ENCODE assay signal across 18 cellular contexts in the genomic region with DNA sequence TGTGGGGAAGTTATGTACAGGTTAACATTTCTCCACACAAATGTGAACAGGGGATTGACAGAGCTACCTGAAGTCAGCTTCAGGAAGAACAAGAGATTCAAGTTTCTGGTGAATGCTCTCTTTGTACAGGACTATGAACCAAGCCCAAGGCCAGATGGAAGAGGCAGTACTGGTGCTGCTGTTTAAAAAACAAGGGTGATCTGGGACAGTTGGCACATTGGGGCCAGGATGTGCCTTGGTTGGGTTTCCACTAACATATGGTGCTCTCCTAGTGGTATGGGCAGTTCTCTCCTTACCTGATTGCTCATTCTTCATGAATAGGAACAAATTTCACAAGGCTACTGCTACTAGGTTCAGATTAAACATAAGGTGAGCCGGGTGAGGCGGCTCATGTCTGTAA. TPM values are rescaled to one million over a fixed set of nuclear protein-coding genes. Genes with fewer than 3 reads are reported as not detected.
A peak's percentile ranks its signal among the peaks of the same experiment; 100 is the strongest.
DNase-seq lines count a peak whose midpoint lies in the region; ATAC-seq and TF ChIP-seq lines count a peak whose summit lies in the region.
"Had no signal": no experiment of that assay in that cellular context is flagged by ENCODE, and none has a peak within 500 bp of the region (broad histone marks: within the 10 kb centered on the region; RNA-seq: fewer than 3 reads in every experiment).

No MANE protein-coding gene starts in this region.

- peaks cover 17% of the 10 kb centered on the region for H3K36me3 Mint-ChIP-seq in HFFc6 (ENCODE audit: low read depth)

- no peak overlapping the region for H3K4me3 Mint-ChIP-seq in HFFc6

- ATAC-seq in left colon, result no peak
- ATAC-seq: K562, Panc1 had no signal

- peak; percentile 42 for DNase-seq in NCI-H1694 treated with DMSO at 0.1 percent for 48 hours (lab: John Stamatoyannopoulos, UW)
- no peak for DNase-seq in NCI-H1694 (lab: John Stamatoyannopoulos, UW)
- no peak for DNase-seq in HFFc6
- peak; percentile 71 for DNase-seq in cerebellum (ENCODE audit: low spot score)
- DNase-seq in osteoblast (ENCODE audit: insufficient read length, low spot score, missing footprints), result peak; percentile 25
- DNase-seq in left colon, result no peak
- no peak for DNase-seq in NCI-H2227 treated with DMSO at 0.1 percent for 48 hours (lab: John Stamatoyannopoulos, UW)
- no peak for DNase-seq in Kasumi-1 (lab: John Stamatoyannopoulos, UW)
- DNase-seq: NCI-H1048, NCI-H146, NCI-H2107, NCI-H446, NCI-H748 treated with DMSO at 0.1 percent for 48 hours, Right ventricle myocardium superior had no signal

- peaks cover 12% of the 10 kb centered on the region for H3K4me1 ChIP-seq in osteoblast (ENCODE audit: insufficient read depth, low read length)

- peak overlapping the region; percentile 20; the same call in 1 of the 2 replicates for H3K27ac Mint-ChIP-seq in HFFc6

- H2AFZ ChIP-seq in osteoblast (ENCODE audit: low read length), result no peak overlapping the region

- no peaks in the 10 kb centered on the region; the same call in 1 of the 2 replicates for H3K27me3 Mint-ChIP-seq in HFFc6 (ENCODE audit: insufficient read depth)

- H3K36me3 ChIP-seq in osteoblast (ENCODE audit: insufficient read depth, low read length), result peaks cover 39% of the 10 kb centered on the region

- no peak overlapping the region for H3K27ac ChIP-seq in osteoblast (ENCODE audit: low read depth, low read length)
- H3K27ac ChIP-seq: 22Rv1, HL-60 had no signal

- H3K79me2 ChIP-seq in osteoblast (ENCODE audit: insufficient read depth, low read length), result peaks cover 11% of the 10 kb centered on the region

- H3K27me3 ChIP-seq in osteoblast (ENCODE audit: insufficient read depth, low read length), result no peaks in the 10 kb centered on the region

- H3K4me2 ChIP-seq in osteoblast (ENCODE audit: insufficient read depth, low read length), result no peak overlapping the region

- H3K4me1 Mint-ChIP-seq in HFFc6 (ENCODE audit: low read depth), result peaks cover 39% of the 10 kb centered on the region

- no peaks in the 10 kb centered on the region for H3K9me3 Mint-ChIP-seq in HFFc6

- intact Hi-C loops in left colon (cut with DNase I, micrococcal nuclease), result no loop called here

- no peaks in the 10 kb centered on the region for H3K9me3 ChIP-seq in osteoblast (ENCODE audit: low read depth, low read length)

- no peaks in the 10 kb centered on the region for H4K20me1 ChIP-seq in osteoblast (ENCODE audit: insufficient read depth, low read length)

- TF ChIP-seq CTCF in HFFc6 (IDR thresholded peaks at IDR 0.05) (no peak), osteoblast (IDR thresholded peaks at IDR 0.05; ENCODE audit: extremely low read depth, low read depth, low read length) (no peak)

- H3K4me3 ChIP-seq in osteoblast (ENCODE audit: insufficient read depth, low read length), result no peak overlapping the region
- H3K4me3 ChIP-seq: K562 had no signal

RNA-seq across cellular contexts. Expression of a gene that starts 40.0 kb away (rescaled TPM):
- 10 to 100 TPM; 20.7 to 26.0 (median 22.4) TPM for total RNA-seq in HFFc6 (2021; fragmentation: NEBNext Ultra II Directional; extraction: Animal tissue kit (Norgen Biotek cat#: 25700))
- total RNA-seq in cerebellum, result 20.2 TPM
- total RNA-seq in osteoblast, result 17.7 and 20.6 TPM in 2 replicates
- total RNA-seq in left colon, result 10 to 100 TPM; 19.4 to 25.5 TPM

Comparison
In these comparisons a context has a peak if more than half of its experiments do, and no peak if none do; other contexts are left out.
1. DNase-seq: peak in NCI-H1694 treated with DMSO at 0.1 percent for 48 hours (single experiment), cerebellum (single experiment) and osteoblast (single experiment); none in NCI-H1694 (single experiment), HFFc6 (single experiment), left colon (0 of 2), NCI-H2227 treated with DMSO at 0.1 percent for 48 hours (single experiment) and Kasumi-1 (0 of 2).